28 cellular contexts compared by ENCODE assay signal in genomic region chr1:74584185-74584584, GRCh38.
DNase-seq lines count a peak whose midpoint lies in the region; ATAC-seq and TF ChIP-seq lines count a peak whose summit lies in the region.
"Had no signal": no experiment of that assay in that cellular context is flagged by ENCODE, and none has a peak within 500 bp of the region (broad histone marks: within the 10 kb centered on the region; RNA-seq: fewer than 3 reads in every experiment).

No MANE protein-coding gene starts in this region.

- H4K20me1 ChIP-seq in osteoblast (ENCODE audit: insufficient read depth, low read length) = no peaks in the 10 kb centered on the region

- H3K4me1 ChIP-seq in upper lobe of left lung = no peaks in the 10 kb centered on the region
- H3K4me1 ChIP-seq in osteoblast (ENCODE audit: insufficient read depth, low read length) = no peaks in the 10 kb centered on the region
- H3K4me1 ChIP-seq: breast epithelium, pancreas, Peyer's patch, uterus had no signal

- H3K9me3 ChIP-seq in upper lobe of left lung (no peaks in the 10 kb centered on the region), osteoblast (ENCODE audit: low read depth, low read length) (no peaks in the 10 kb centered on the region)
- H3K9me3 ChIP-seq: breast epithelium, pancreas, Peyer's patch, thoracic aorta, uterus had no signal

- no peaks in the 10 kb centered on the region for H3K79me2 ChIP-seq in osteoblast (ENCODE audit: insufficient read depth, low read length)

- no peak overlapping the region for H3K4me2 ChIP-seq in osteoblast (ENCODE audit: insufficient read depth, low read length)
- H3K4me2 ChIP-seq: GM23338 had no signal

- no peaks in the 10 kb centered on the region for H3K27me3 ChIP-seq in upper lobe of left lung
- no peaks in the 10 kb centered on the region for H3K27me3 ChIP-seq in osteoblast (ENCODE audit: insufficient read depth, low read length)
- H3K27me3 ChIP-seq: breast epithelium, pancreas, Peyer's patch, uterus had no signal

- H3K27ac ChIP-seq in upper lobe of left lung (no peak overlapping the region), osteoblast (ENCODE audit: low read depth, low read length) (no peak overlapping the region)
- H3K27ac ChIP-seq: breast epithelium, C4-2B, pancreas, Peyer's patch, thoracic aorta, uterus had no signal

- in situ Hi-C loops in ACHN (cut with HindIII; ENCODE audit: low pct_ligation_motif_present, low pct_unique_long_range_greater_than_20kb, low sequenced_read_pairs) = no loop called here

- TF ChIP-seq CTCF in fibroblast of pulmonary artery (IDR thresholded peaks at IDR 0.05; ENCODE audit: low read length, missing control alignments) (no peak), upper lobe of left lung (IDR thresholded peaks at IDR 0.05) (no peak), osteoblast (IDR thresholded peaks at IDR 0.05; ENCODE audit: extremely low read depth, low read depth, low read length) (no peak)

- H3K4me3 ChIP-seq in fibroblast of pulmonary artery (replicated peaks; ENCODE audit: low read depth, low read length) (no peak overlapping the region), upper lobe of left lung (no peak overlapping the region), osteoblast (ENCODE audit: insufficient read depth, low read length) (no peak overlapping the region)
- H3K4me3 ChIP-seq: breast epithelium, GM23338, pancreas, Peyer's patch, thoracic aorta, uterus had no signal

- 57 to 75% methylated on average over 2 of the region's 2 CpGs for WGBS in upper lobe of left lung, 2 donors

- peak; percentile 20 for DNase-seq in GM03348 (ENCODE audit: low spot score)
- DNase-seq in M059J (ENCODE audit: low read depth) = peak; percentile 9
- peak; percentile 1 for DNase-seq in fibroblast of pulmonary artery (ENCODE audit: low read depth)
- no peak for DNase-seq in upper lobe of left lung
- no peak for DNase-seq in osteoblast (ENCODE audit: insufficient read length, low spot score, missing footprints)
- DNase-seq in Ammon's horn (ENCODE audit: low spot score) = no peak
- DNase-seq in ACHN = no peak
- DNase-seq: activated CD4-positive, alpha-beta T cell treated with anti-CD3 and anti-CD28 coated beads for 1 hour; Calu3; DMS79; HFFc6; immature natural killer cell; Karpas-422; left colon; NCI-H1694; NCI-H446; NCI-H748 treated with DMSO at 0.1 percent for 48 hours; pancreas; Peyer's patch; retina; SIG-M5; stimulated activated CD4-positive, alpha-beta T cell treated with anti-CD3 and anti-CD28 coated beads, Interleukin-1b, Interleukin-23, amount 100 ng/mL, for 48 hours; stimulated activated naive CD8-positive, alpha-beta T cell treated with anti-CD3 and anti-CD28 coated beads, Interleukin-15, Interleukin-2, amounts not matched to agents 100 U/mL and 50 U/mL, for 24 hours; uterus had no signal

- peak; percentile 19 to 30 for ATAC-seq in upper lobe of left lung (ENCODE audit: low FRiP score in 2 of 2)
- ATAC-seq: GM23338; left colon; stimulated activated naive CD8-positive, alpha-beta T cell treated with anti-CD3 and anti-CD28 coated beads, Interleukin-15, Interleukin-2, amounts not matched to agents 100 U/mL and 50 U/mL, for 24 hours had no signal

- H3K36me3 ChIP-seq in upper lobe of left lung = no peaks in the 10 kb centered on the region
- H3K36me3 ChIP-seq in osteoblast (ENCODE audit: insufficient read depth, low read length) = no peaks in the 10 kb centered on the region
- H3K36me3 ChIP-seq: breast epithelium, pancreas, Peyer's patch, thoracic aorta, uterus had no signal

- TF ChIP-seq EP300 in upper lobe of left lung (IDR thresholded peaks at IDR 0.05) = no peak

- no peak for TF ChIP-seq POLR2A in upper lobe of left lung (IDR thresholded peaks at IDR 0.05)

- no peak overlapping the region for H2AFZ ChIP-seq in osteoblast (ENCODE audit: low read length)
- H2AFZ ChIP-seq: GM23338 had no signal

Comparison
In these comparisons a context has a peak if more than half of its experiments do, and no peak if none do; other contexts are left out.
1. DNase-seq: peak in GM03348 (single experiment), M059J (single experiment) and fibroblast of pulmonary artery (single experiment); none in upper lobe of left lung (0 of 2), osteoblast (single experiment), Ammon's horn (single experiment) and ACHN (single experiment).